ENCODE assay signal across 15 cellular contexts in the genomic region with DNA sequence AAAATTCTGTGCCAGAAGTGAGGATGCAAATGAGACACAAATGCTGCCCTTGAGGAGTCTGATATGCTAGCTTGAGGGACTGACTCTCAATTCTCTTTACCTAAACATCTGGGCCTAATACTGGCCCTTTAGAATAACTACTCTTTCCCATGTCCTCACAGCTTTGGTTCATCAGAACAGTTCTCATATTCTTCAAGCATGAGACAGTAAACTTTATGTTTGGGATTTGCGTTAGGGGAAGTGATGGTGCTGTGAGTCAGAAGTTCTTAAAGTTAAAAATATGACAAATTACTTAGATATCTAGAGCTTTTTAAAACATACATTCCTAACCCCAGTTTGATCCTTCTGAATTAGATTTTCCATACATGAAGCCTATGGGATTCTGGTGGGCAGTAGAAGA.
DNase-seq lines count a peak whose midpoint lies in the region; ATAC-seq and TF ChIP-seq lines count a peak whose summit lies in the region.
"Had no signal": no experiment of that assay in that cellular context is flagged by ENCODE, and none has a peak within 500 bp of the region (broad histone marks: within the 10 kb centered on the region; RNA-seq: fewer than 3 reads in every experiment).

No MANE protein-coding gene starts in this region.

- peaks cover 55% of the 10 kb centered on the region for H3K4me1 ChIP-seq in GM23248 (ENCODE audit: insufficient read depth)
- H3K4me1 ChIP-seq in skeletal muscle satellite cell (ENCODE audit: control insufficient read depth, insufficient read depth, low read length): peaks cover 53% of the 10 kb centered on the region
- H3K4me1 ChIP-seq: testis had no signal

- no peaks in the 10 kb centered on the region for H3K9me3 Mint-ChIP-seq in Calu3 (ENCODE audit: low read depth, unreplicated experiment)
- H3K9me3 Mint-ChIP-seq: activated T-helper 1 cell treated with anti-CD3 and anti-CD28 coated beads, Interleukin-12 subunit alpha, Interleukin-12 subunit beta, Interleukin-2, Interleukin-4 antibody, amounts not matched to agents 30 ng/mL and 10 ng/mL and 1 ng/mL, durations not matched to agents 14 hours and 24 hours and 36 hours had no signal

- H3K27ac Mint-ChIP-seq in Calu3 (ENCODE audit: unreplicated experiment): no peak overlapping the region
- H3K27ac Mint-ChIP-seq: activated T-helper 1 cell treated with anti-CD3 and anti-CD28 coated beads, Interleukin-12 subunit alpha, Interleukin-12 subunit beta, Interleukin-2, Interleukin-4 antibody, amounts not matched to agents 30 ng/mL and 10 ng/mL and 1 ng/mL, durations not matched to agents 14 hours and 24 hours and 36 hours; naive thymus-derived CD8-positive, alpha-beta T cell had no signal

- in situ Hi-C loops in GM23248 (cut with MboI): no loop called here

- no peaks in the 10 kb centered on the region for H3K9me2 ChIP-seq in GM23248 (ENCODE audit: insufficient read depth)

- H3K36me3 Mint-ChIP-seq in Calu3 (ENCODE audit: insufficient read depth, unreplicated experiment): no peaks in the 10 kb centered on the region
- H3K36me3 Mint-ChIP-seq: naive thymus-derived CD8-positive, alpha-beta T cell had no signal

- H3K9me3 ChIP-seq in GM23248 (ENCODE audit: low read depth): no peaks in the 10 kb centered on the region
- no peaks in the 10 kb centered on the region for H3K9me3 ChIP-seq in skeletal muscle satellite cell (replicated peaks; ENCODE audit: low read length)
- H3K9me3 ChIP-seq: testis had no signal

- H3K27ac ChIP-seq in GM23248 (peak overlapping the region; percentile 98), RWPE1 (no peak overlapping the region)
- H3K27ac ChIP-seq: testis had no signal

- H3K4me3 ChIP-seq in GM23248: peak overlapping the region; percentile 29
- peak overlapping the region; percentile 12 for H3K4me3 ChIP-seq in skeletal muscle satellite cell (ENCODE audit: low read length)
- H3K4me3 ChIP-seq: skin epidermis, testis had no signal

- peak overlapping the region; percentile 83 for H3K9ac ChIP-seq in GM23248
- peak overlapping the region; percentile 89 for H3K9ac ChIP-seq in skeletal muscle satellite cell (ENCODE audit: low read depth, low read length)

- CTCF ChIA-PET in RWPE1 (lab: Yijun Ruan, JAX) (interaction anchor here (0.8 kb wide), 1 partner anchor 10 kb away, joined by 3 read pairs; no protein-coding TSS in a partner anchor), Calu3 (lab: Charles Lee) (interaction anchor here (0.7 kb wide), 1 partner anchor 12 kb away, joined by 3 read pairs; no protein-coding TSS in a partner anchor)

- no peaks in the 10 kb centered on the region for H3K36me3 ChIP-seq in GM23248 (ENCODE audit: low read depth)
- no peaks in the 10 kb centered on the region for H3K36me3 ChIP-seq in skeletal muscle satellite cell (ENCODE audit: insufficient read depth, low read length)

- 0 out of 2 replicates have a peak overlapping the region, but pooled peaks have one; percentile 5 for H2AFZ ChIP-seq in GM23248

- H3K4me3 Mint-ChIP-seq in Calu3 (ENCODE audit: low read depth, unreplicated experiment): no peak overlapping the region
- H3K4me3 Mint-ChIP-seq: activated T-helper 1 cell treated with anti-CD3 and anti-CD28 coated beads, Interleukin-12 subunit alpha, Interleukin-12 subunit beta, Interleukin-2, Interleukin-4 antibody, amounts not matched to agents 30 ng/mL and 10 ng/mL and 1 ng/mL, durations not matched to agents 14 hours and 24 hours and 36 hours; naive thymus-derived CD8-positive, alpha-beta T cell had no signal

- ATAC-seq in HG02885 (IDR thresholded peaks at IDR 0.05; ENCODE audit: poor library complexity, unreplicated experiment) (no peak), HG03432 (IDR thresholded peaks at IDR 0.05; ENCODE audit: unreplicated experiment) (no peak)
- ATAC-seq: naive thymus-derived CD8-positive, alpha-beta T cell had no signal

- H3K27me3 ChIP-seq in GM23248 (replicated peaks; ENCODE audit: insufficient read depth) (no peaks in the 10 kb centered on the region), skeletal muscle satellite cell (ENCODE audit: control insufficient read depth, insufficient read depth, low read length) (no peaks in the 10 kb centered on the region)
- H3K27me3 ChIP-seq: testis had no signal

- no TSS peak for BruUV-seq in Calu3 (replicated peaks; lab: Mats Ljungman, UMichigan)

- POLR2A ChIA-PET in RWPE1 (lab: Yijun Ruan, JAX; ENCODE audit: low non-redundant PET): no interaction called here

- WGBS in GM23248 (ENCODE audit: low coverage in 1 of 2, low lambda C conversion rate in 2 of 2, missing lambda C conversion rate in 2 of 2), 2 experiments: 0% methylated on average over 1 of the region's 1 CpG

- H3F3A ChIP-seq in GM23248 (ENCODE audit: insufficient read depth): peaks cover 42% of the 10 kb centered on the region

- TF ChIP-seq CTCF in RWPE1 (conservative IDR thresholded peaks at IDR 0.05; ENCODE audit: low read depth): no peak
- TF ChIP-seq CTCF in Calu3 (IDR thresholded peaks at IDR 0.05; ENCODE audit: unreplicated experiment): no peak

- DNase-seq in GM23248 (peak; percentile 92), RWPE1 (ENCODE audit: low spot score) (peak; percentile 78), fibroblast of gingiva (ENCODE audit: low read depth) (peak; percentile 63), Calu3 (no peak)
- DNase-seq: activated CD4-positive, alpha-beta T cell treated with anti-CD3 and anti-CD28 coated beads for 4 hours; erythroblast; islet precursor cell; naive thymus-derived CD8-positive, alpha-beta T cell; NCI-H187; testis had no signal

- H3K4me2 ChIP-seq in GM23248 (ENCODE audit: unreplicated experiment) (peak overlapping the region; percentile 68), skeletal muscle satellite cell (ENCODE audit: low read length) (peak overlapping the region; percentile 75)

- no peaks in the 10 kb centered on the region for H3K4me1 Mint-ChIP-seq in Calu3 (ENCODE audit: low read depth, unreplicated experiment)
- H3K4me1 Mint-ChIP-seq: naive thymus-derived CD8-positive, alpha-beta T cell had no signal

- no peaks in the 10 kb centered on the region for H4K20me1 ChIP-seq in GM23248 (ENCODE audit: insufficient read depth)

- intact Hi-C loops in Calu3 (cut with micrococcal nuclease; ENCODE audit: unreplicated experiment): no loop called here

- H3K27me3 Mint-ChIP-seq in Calu3 (ENCODE audit: unreplicated experiment): no peaks in the 10 kb centered on the region

- H3K79me2 ChIP-seq in GM23248 (ENCODE audit: insufficient read depth): no peaks in the 10 kb centered on the region
